In the genomic region with DNA sequence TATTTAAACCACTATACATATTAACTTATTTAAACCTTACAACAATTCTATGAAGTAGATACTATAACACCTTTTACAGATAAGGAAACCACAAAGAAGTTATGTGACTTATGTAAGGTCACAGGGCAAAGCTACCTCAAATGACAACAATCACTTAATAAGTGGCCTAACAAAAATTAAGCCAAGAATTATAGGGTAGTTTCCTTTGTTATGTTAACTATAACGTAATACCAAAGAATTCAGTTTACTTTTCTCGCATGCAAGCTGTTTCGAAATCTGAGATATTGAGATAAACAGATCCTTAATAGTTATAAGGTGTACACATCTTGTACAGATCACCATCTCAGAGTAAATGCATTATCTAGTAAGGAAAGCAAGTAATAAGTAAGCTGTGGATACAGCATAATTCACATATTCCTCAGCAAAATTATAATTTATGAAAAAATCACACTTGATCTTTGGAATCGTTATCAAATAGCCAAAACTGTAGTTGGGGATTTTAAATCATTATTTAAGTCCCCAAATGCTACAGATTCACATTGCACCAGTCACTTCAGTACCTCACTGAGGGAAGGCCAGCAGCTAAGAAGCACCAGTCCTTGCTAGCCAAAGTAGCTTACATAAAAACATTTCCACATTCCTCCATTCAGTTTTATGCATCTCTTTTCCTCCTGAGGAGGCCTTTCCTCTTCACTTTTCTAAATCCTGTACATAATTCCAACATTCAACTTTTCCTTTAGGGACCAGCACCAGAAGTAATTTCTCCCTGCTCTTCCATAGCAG, we compare ENCODE assay signal across 23 cellular contexts.
DNase-seq lines count a peak whose midpoint lies in the region; ATAC-seq, FAIRE-seq and TF ChIP-seq lines count a peak whose summit lies in the region.
"Had no signal": no experiment of that assay in that cellular context is flagged by ENCODE, and none has a peak within 500 bp of the region (broad histone marks: within the 10 kb centered on the region; RNA-seq: fewer than 3 reads in every experiment).

No MANE protein-coding gene starts in this region.

- H3K79me2 ChIP-seq in trophoblast cell (ENCODE audit: control insufficient read depth, insufficient read depth, low read length, poor library complexity) = peaks cover 2% of the 10 kb centered on the region

- TF ChIP-seq EP300 in sigmoid colon (IDR thresholded peaks at IDR 0.05) = no peak

- no peak overlapping the region for H4K91ac ChIP-seq in trophoblast cell (ENCODE audit: low read depth, low read length)

- H3K4me3 ChIP-seq in trophoblast cell (ENCODE audit: low read depth, low read length) = no peak overlapping the region
- H3K4me3 ChIP-seq in sigmoid colon = no peak overlapping the region

- no peak overlapping the region for H2BK120ac ChIP-seq in trophoblast cell (ENCODE audit: insufficient read depth, low read length, poor library complexity)

- no peak overlapping the region for H3K18ac ChIP-seq in trophoblast cell (ENCODE audit: low read length)

- no peaks in the 10 kb centered on the region for H3K27me3 ChIP-seq in trophoblast cell (ENCODE audit: insufficient read depth, low read length)
- H3K27me3 ChIP-seq in sigmoid colon = no peaks in the 10 kb centered on the region

- H3K79me1 ChIP-seq in trophoblast cell (ENCODE audit: low read length) = no peaks in the 10 kb centered on the region

- H3K4me2 ChIP-seq in trophoblast cell (ENCODE audit: low read length) = no peak overlapping the region

- TF ChIP-seq POLR2A in H54 (IDR thresholded peaks at IDR 0.05; ENCODE audit: low read depth, low read length) (no peak), sigmoid colon (IDR thresholded peaks at IDR 0.05) (no peak)

- H3K27ac ChIP-seq in trophoblast cell (ENCODE audit: low read depth, low read length) (no peak overlapping the region), sigmoid colon (no peak overlapping the region)
- H3K27ac ChIP-seq: C4-2B, HL-60 had no signal

- H3K14ac ChIP-seq in trophoblast cell (ENCODE audit: low read length) = no peak overlapping the region

- no peak overlapping the region for H2BK5ac ChIP-seq in trophoblast cell (ENCODE audit: low read depth, low read length, poor library complexity)

- ATAC-seq in effector memory CD8-positive, alpha-beta T cell (replicated peaks) = peak; percentile 63
- no peak for ATAC-seq in GM18909 (IDR thresholded peaks at IDR 0.05; ENCODE audit: poor library complexity, unreplicated experiment)

- H3K4ac ChIP-seq in trophoblast cell (ENCODE audit: low read depth, low read length) = no peak overlapping the region

- H3K36me3 Mint-ChIP-seq in effector memory CD8-positive, alpha-beta T cell (ENCODE audit: insufficient read depth) = no peaks in the 10 kb centered on the region

- no CpG with 5 or more reads among the region's 4 CpGs for WGBS in trophoblast cell (ENCODE audit: extremely low coverage, insufficient coverage, insufficient read length)
- 79 to 86% methylated on average over 4 of the region's 4 CpGs for WGBS in sigmoid colon, 2 donors

- H3K4me3 Mint-ChIP-seq in effector memory CD8-positive, alpha-beta T cell = peak overlapping the region in 1 of 2 donors; percentile 8

- no peak overlapping the region for H3K9ac ChIP-seq in trophoblast cell (ENCODE audit: low read length)

- H3K36me3 ChIP-seq in trophoblast cell (ENCODE audit: control insufficient read depth in 1 of 2, insufficient read depth in 2 of 2, low read length in 2 of 2) (no peaks in the 10 kb centered on the region), sigmoid colon (no peaks in the 10 kb centered on the region)

- H3K4me1 Mint-ChIP-seq in effector memory CD8-positive, alpha-beta T cell (ENCODE audit: low read depth in 2 of 2) = peaks cover 14 to 36% of the 10 kb centered on the region in 2 donors

- DNase-seq in H54 (ENCODE audit: insufficient read length, low spot score) (no peak), M059J (ENCODE audit: low read depth) (peak; percentile 15), trophoblast cell (peak; percentile 7 to 78), head of caudate nucleus (no peak), sigmoid colon (no peak)
- no peak for DNase-seq in effector memory CD8-positive, alpha-beta T cell
- DNase-seq: ACHN, AML-193, DMS 273 treated with DMSO at 0.1 percent for 48 hours, DND-41, GOT3, Kasumi-1, NCI-H1105 treated with DMSO at 0.1 percent for 48 hours, NCI-H1694, NCI-H2081 treated with DMSO at 0.1 percent for 48 hours, NCI-H748 treated with DMSO at 0.1 percent for 48 hours, Right ventricle myocardium superior had no signal

- no peak for TF ChIP-seq CTCF in sigmoid colon (IDR thresholded peaks at IDR 0.05)

- H3K4me1 ChIP-seq in trophoblast cell (ENCODE audit: control insufficient read depth in 1 of 2, insufficient read depth in 2 of 2, low read length in 2 of 2) (peaks cover 0 to 6% of the 10 kb centered on the region in 2 experiments), sigmoid colon (peaks cover 0 to 6% (median 0%) of the 10 kb centered on the region in 4 donors)

- no peaks in the 10 kb centered on the region for H3K9me3 ChIP-seq in trophoblast cell (ENCODE audit: insufficient read depth, low read depth, low read length)
- H3K9me3 ChIP-seq in sigmoid colon = no peaks in the 10 kb centered on the region

- H3K23ac ChIP-seq in trophoblast cell (ENCODE audit: low read length) = no peak overlapping the region

- peak; percentile 55 for FAIRE-seq in H54 (lab: Jason Lieb, UNC)
- FAIRE-seq: HTR-8/SVneo, RCC 7860 had no signal

- H3K27me3 Mint-ChIP-seq in effector memory CD8-positive, alpha-beta T cell = no peaks in the 10 kb centered on the region
- H3K27me3 Mint-ChIP-seq: IgD-negative memory B cell had no signal

- H3K27ac Mint-ChIP-seq in effector memory CD8-positive, alpha-beta T cell = peak overlapping the region in 1 of 2 donors; percentile 50
- H3K27ac Mint-ChIP-seq: IgD-negative memory B cell had no signal

- intact Hi-C loops in head of caudate nucleus (cut with DNase I) (no loop called here), sigmoid colon (cut with DNase I) (no loop called here)

- no peak overlapping the region for H4K8ac ChIP-seq in trophoblast cell (ENCODE audit: low read depth, low read length)

- no peak overlapping the region for H4K12ac ChIP-seq in trophoblast cell (ENCODE audit: low read depth, low read length)

- no peaks in the 10 kb centered on the region for H3K9me3 Mint-ChIP-seq in effector memory CD8-positive, alpha-beta T cell
- H3K9me3 Mint-ChIP-seq: IgD-negative memory B cell had no signal

- H2AK5ac ChIP-seq in trophoblast cell (ENCODE audit: low read length) = no peak overlapping the region

- no peak overlapping the region for H2BK12ac ChIP-seq in trophoblast cell (ENCODE audit: low read length)

- H2AFZ ChIP-seq in trophoblast cell (ENCODE audit: insufficient read depth, low read length, poor library complexity) = no peak overlapping the region

Comparison
In these comparisons a context has a peak if more than half of its experiments do, and no peak if none do; other contexts are left out.
1. DNase-seq: peak in M059J (single experiment) and trophoblast cell (2 of 2); none in H54 (single experiment), effector memory CD8-positive, alpha-beta T cell (0 of 3), head of caudate nucleus (0 of 42) and sigmoid colon (single experiment).